ENCODE assay signal across 37 cellular contexts in genomic region chr4:79107014-79107413, GRCh38.
"Had no signal": no experiment of that assay in that cellular context is flagged by ENCODE, and none has a peak within 500 bp of the region (broad histone marks: within the 10 kb centered on the region; RNA-seq: fewer than 3 reads in every experiment).

No MANE protein-coding gene starts in this region.

- DNase-seq: activated gamma-delta T cell; activated gamma-delta T cell treated with Interleukin-2 at 50 U/mL for 16 hours; activated naive CD4-positive, alpha-beta T cell; activated naive CD4-positive, alpha-beta T cell treated with anti-CD3 and anti-CD28 coated beads for 36 hours; activated naive CD4-positive, alpha-beta T cell treated with anti-CD3 and anti-CD28 coated beads, Interleukin-2, amount 10 ng/mL, durations not matched to agents 7 days and 5 days; activated naive CD4-positive, alpha-beta T cell treated with anti-CD3 and anti-CD28 coated beads, Interleukin-2, amount 50 U/mL, for 16 hours; activated naive CD4-positive, alpha-beta T cell treated with Interleukin-2 at 50 U/mL for 16 hours; activated naive CD8-positive, alpha-beta T cell treated with anti-CD3 and anti-CD28 coated beads for 36 hours; activated naive CD8-positive, alpha-beta T cell treated with anti-CD3 and anti-CD28 coated beads, Interleukin-2, amount 10 ng/mL, durations not matched to agents 7 days and 5 days; activated naive CD8-positive, alpha-beta T cell treated with anti-CD3 and anti-CD28 coated beads, Interleukin-2, amount 50 U/mL, for 24 hours; activated T-cell treated with anti-CD3 and anti-CD28 coated beads for 4 hours; activated T-cell treated with anti-CD3 and anti-CD28 coated beads, Interleukin-2, amount 50 U/mL, for 1 hour; activated T-cell treated with anti-CD3 and anti-CD28 coated beads, Interleukin-2, amount 50 U/mL, for 24 hours; activated T-cell treated with anti-CD3 and anti-CD28 coated beads, Interleukin-2, amount 50 U/mL, for 4 hours; activated T-cell treated with anti-CD3 and anti-CD28 coated beads, Interleukin-2, amount 50 U/mL, for 48 hours; activated T-cell treated with anti-CD3 and anti-CD28 coated beads, Interleukin-2, amount 50 U/mL, for 72 hours; adrenal gland; amniotic stem cell; amygdala; anterior cingulate cortex; aorta; body of pancreas; brain microvascular endothelial cell; caudate nucleus; central memory CD4-positive, alpha-beta T cell; cerebellar nuclear complex had no signal

- H3K27ac ChIP-seq: adrenal gland, ascending aorta, body of pancreas, brain microvascular endothelial cell, breast epithelium, cardiac muscle cell had no signal

- H3K9me3 Mint-ChIP-seq: activated naive CD4-positive, alpha-beta T cell treated with anti-CD3 and anti-CD28 coated beads for 36 hours; activated naive CD4-positive, alpha-beta T cell treated with anti-CD3 and anti-CD28 coated beads, Interleukin-2, amount 10 ng/mL, durations not matched to agents 7 days and 5 days; activated naive CD4-positive, alpha-beta T cell treated with anti-CD3 and anti-CD28 coated beads, Interleukin-2, amount 50 U/mL, for 72 hours; activated naive CD8-positive, alpha-beta T cell treated with anti-CD3 and anti-CD28 coated beads for 36 hours; activated naive CD8-positive, alpha-beta T cell treated with anti-CD3 and anti-CD28 coated beads, Interleukin-2, amount 10 ng/mL, durations not matched to agents 7 days and 5 days; activated naive CD8-positive, alpha-beta T cell treated with anti-CD3 and anti-CD28 coated beads, Interleukin-2, amount 50 U/mL, for 24 hours; activated T-cell treated with anti-CD3 and anti-CD28 coated beads, Interleukin-2, amount 50 U/mL, for 24 hours; activated T-helper 1 cell treated with anti-CD3 and anti-CD28 coated beads, Interleukin-12 subunit alpha, Interleukin-12 subunit beta, Interleukin-2, Interleukin-4 antibody, amounts not matched to agents 30 ng/mL and 10 ng/mL and 1 ng/mL, durations not matched to agents 14 hours and 24 hours and 36 hours; activated T-helper 2 cell treated with anti-CD3 and anti-CD28 coated beads, Interferon-gamma antibody, Interleukin-2, Interleukin-4, amounts not matched to agents 10 μg/mL and 5 μg/mL and 100 μg/mL, durations not matched to agents 14 hours and 24 hours and 36 hours had no signal

- H3K27ac Mint-ChIP-seq: activated naive CD4-positive, alpha-beta T cell treated with anti-CD3 and anti-CD28 coated beads for 36 hours; activated naive CD4-positive, alpha-beta T cell treated with anti-CD3 and anti-CD28 coated beads, Interleukin-2, amount 10 ng/mL, durations not matched to agents 7 days and 5 days; activated naive CD4-positive, alpha-beta T cell treated with anti-CD3 and anti-CD28 coated beads, Interleukin-2, amount 50 U/mL, for 24 hours; activated naive CD4-positive, alpha-beta T cell treated with anti-CD3 and anti-CD28 coated beads, Interleukin-2, amount 50 U/mL, for 72 hours; activated naive CD8-positive, alpha-beta T cell; activated naive CD8-positive, alpha-beta T cell treated with anti-CD3 and anti-CD28 coated beads for 36 hours; activated naive CD8-positive, alpha-beta T cell treated with anti-CD3 and anti-CD28 coated beads, Interleukin-2, amount 10 ng/mL, durations not matched to agents 7 days and 5 days; activated naive CD8-positive, alpha-beta T cell treated with anti-CD3 and anti-CD28 coated beads, Interleukin-2, amount 50 U/mL, for 24 hours; activated T-cell treated with anti-CD3 and anti-CD28 coated beads, Interleukin-2, amount 50 U/mL, for 24 hours; activated T-cell treated with anti-CD3 and anti-CD28 coated beads, Interleukin-2, amount 50 U/mL, for 72 hours; activated T-helper 1 cell treated with anti-CD3 and anti-CD28 coated beads, Interleukin-12 subunit alpha, Interleukin-12 subunit beta, Interleukin-2, Interleukin-4 antibody, amounts not matched to agents 30 ng/mL and 10 ng/mL and 1 ng/mL, durations not matched to agents 14 hours and 24 hours and 36 hours; activated T-helper 17 cell treated with anti-CD3 and anti-CD28 coated beads, Interleukin-2, amount 50 U/mL, for 72 hours; activated T-helper 2 cell treated with anti-CD3 and anti-CD28 coated beads, Interferon-gamma antibody, Interleukin-2, Interleukin-4, amounts not matched to agents 10 μg/mL and 5 μg/mL and 100 μg/mL, durations not matched to agents 14 hours and 24 hours and 36 hours; brain had no signal

- H3K4me1 Mint-ChIP-seq: activated naive CD4-positive, alpha-beta T cell treated with anti-CD3 and anti-CD28 coated beads, Interleukin-2, amount 10 ng/mL, durations not matched to agents 7 days and 5 days; activated naive CD4-positive, alpha-beta T cell treated with anti-CD3 and anti-CD28 coated beads, Interleukin-2, amount 50 U/mL, for 24 hours; activated naive CD8-positive, alpha-beta T cell treated with anti-CD3 and anti-CD28 coated beads for 36 hours; activated naive CD8-positive, alpha-beta T cell treated with anti-CD3 and anti-CD28 coated beads, Interleukin-2, amount 10 ng/mL, durations not matched to agents 7 days and 5 days; activated naive CD8-positive, alpha-beta T cell treated with anti-CD3 and anti-CD28 coated beads, Interleukin-2, amount 50 U/mL, for 24 hours; activated T-helper 17 cell treated with anti-CD3 and anti-CD28 coated beads, Interleukin-2, amount 50 U/mL, for 72 hours; brain; central memory CD8-positive, alpha-beta T cell had no signal

- H3K36me3 Mint-ChIP-seq: activated naive CD4-positive, alpha-beta T cell treated with anti-CD3 and anti-CD28 coated beads, Interleukin-2, amount 10 ng/mL, durations not matched to agents 7 days and 5 days; activated naive CD4-positive, alpha-beta T cell treated with anti-CD3 and anti-CD28 coated beads, Interleukin-2, amount 50 U/mL, for 24 hours; activated naive CD4-positive, alpha-beta T cell treated with anti-CD3 and anti-CD28 coated beads, Interleukin-2, amount 50 U/mL, for 72 hours; activated naive CD8-positive, alpha-beta T cell; activated naive CD8-positive, alpha-beta T cell treated with anti-CD3 and anti-CD28 coated beads for 36 hours; activated naive CD8-positive, alpha-beta T cell treated with anti-CD3 and anti-CD28 coated beads, Interleukin-2, amount 10 ng/mL, durations not matched to agents 7 days and 5 days had no signal

- H3K4me3 Mint-ChIP-seq: activated naive CD4-positive, alpha-beta T cell treated with anti-CD3 and anti-CD28 coated beads for 36 hours; activated naive CD4-positive, alpha-beta T cell treated with anti-CD3 and anti-CD28 coated beads, Interleukin-2, amount 10 ng/mL, durations not matched to agents 7 days and 5 days; activated naive CD4-positive, alpha-beta T cell treated with anti-CD3 and anti-CD28 coated beads, Interleukin-2, amount 50 U/mL, for 24 hours; activated naive CD8-positive, alpha-beta T cell; activated naive CD8-positive, alpha-beta T cell treated with anti-CD3 and anti-CD28 coated beads for 36 hours; activated naive CD8-positive, alpha-beta T cell treated with anti-CD3 and anti-CD28 coated beads, Interleukin-2, amount 10 ng/mL, durations not matched to agents 7 days and 5 days; activated naive CD8-positive, alpha-beta T cell treated with anti-CD3 and anti-CD28 coated beads, Interleukin-2, amount 50 U/mL, for 24 hours; activated T-cell treated with anti-CD3 and anti-CD28 coated beads, Interleukin-2, amount 50 U/mL, for 24 hours; activated T-cell treated with anti-CD3 and anti-CD28 coated beads, Interleukin-2, amount 50 U/mL, for 4 hours; activated T-cell treated with anti-CD3 and anti-CD28 coated beads, Interleukin-2, amount 50 U/mL, for 72 hours; activated T-helper 1 cell treated with anti-CD3 and anti-CD28 coated beads, Interleukin-12 subunit alpha, Interleukin-12 subunit beta, Interleukin-2, Interleukin-4 antibody, amounts not matched to agents 30 ng/mL and 10 ng/mL and 1 ng/mL, durations not matched to agents 14 hours and 24 hours and 36 hours; activated T-helper 17 cell treated with anti-CD3 and anti-CD28 coated beads, Interleukin-2, amount 50 U/mL, for 72 hours; brain; central memory CD8-positive, alpha-beta T cell had no signal

- ATAC-seq: activated naive CD4-positive, alpha-beta T cell treated with anti-CD3 and anti-CD28 coated beads, Interleukin-2, amount 50 U/mL, for 72 hours; activated naive CD8-positive, alpha-beta T cell treated with anti-CD3 and anti-CD28 coated beads, Interleukin-2, amount 50 U/mL, for 24 hours; activated T-cell treated with anti-CD3 and anti-CD28 coated beads, Interleukin-2, amount 50 U/mL, for 4 hours; activated T-cell treated with anti-CD3 and anti-CD28 coated beads, Interleukin-2, amount 50 U/mL, for 72 hours; activated T-helper 17 cell treated with anti-CD3 and anti-CD28 coated beads, Interleukin-2, amount 50 U/mL, for 72 hours; body of pancreas had no signal
